12 cellular contexts compared by ENCODE assay signal in genomic region chr12:103102225-103102744, GRCh38.
A peak's percentile ranks its signal among the peaks of the same experiment; 100 is the strongest.
DNase-seq lines count a peak whose midpoint lies in the region; ATAC-seq and TF ChIP-seq lines count a peak whose summit lies in the region.
"Had no signal": no experiment of that assay in that cellular context is flagged by ENCODE, and none has a peak within 500 bp of the region (broad histone marks: within the 10 kb centered on the region; RNA-seq: fewer than 3 reads in every experiment).

No MANE protein-coding gene starts in this region.

- no peaks in the 10 kb centered on the region for H3K27me3 ChIP-seq in MM.1S (replicated peaks; ENCODE audit: insufficient read depth, low read length)
- no peaks in the 10 kb centered on the region for H3K27me3 ChIP-seq in uterus
- no peaks in the 10 kb centered on the region for H3K27me3 ChIP-seq in left ventricle myocardium inferior (ENCODE audit: low read depth)
- H3K27me3 ChIP-seq in gastroesophageal sphincter, result peaks cover 7% of the 10 kb centered on the region
- H3K27me3 ChIP-seq in breast epithelium, result no peaks in the 10 kb centered on the region

- peak overlapping the region; percentile 44 for H2AFZ ChIP-seq in MM.1S (ENCODE audit: low read length)

- peak; percentile 65 for DNase-seq in MM.1S
- no peak for DNase-seq in uterus
- DNase-seq in left ventricle myocardium inferior, result no peak
- no peak for DNase-seq in breast epithelium (ENCODE audit: low spot score in 2 of 2)
- DNase-seq: activated effector memory CD4-positive, alpha-beta T cell treated with Interleukin-2 at 50 U/mL for 16 hours; Caco-2; kidney; NCI-H1694 treated with DMSO at 0.1 percent for 48 hours had no signal

- intact Hi-C loops in uterus (cut with DNase I; ENCODE audit: low total_unique reads), result no loop called here
- intact Hi-C loops in left ventricle myocardium inferior (cut with micrococcal nuclease), result no loop called here
- intact Hi-C loops in breast epithelium (cut with DNase I; ENCODE audit: low total_unique reads), result no loop called here

- H3K4me2 ChIP-seq in MM.1S (ENCODE audit: low read depth, low read length), result peak overlapping the region; percentile 47; the same call in 1 of the 2 replicates

- ATAC-seq in GM18520 (IDR thresholded peaks at IDR 0.05; ENCODE audit: unreplicated experiment), result peak; percentile 85
- peak; percentile 61 for ATAC-seq in GM19467 (IDR thresholded peaks at IDR 0.05; ENCODE audit: unreplicated experiment)
- peak; percentile 80 for ATAC-seq in HG02938 (IDR thresholded peaks at IDR 0.05; ENCODE audit: unreplicated experiment)
- ATAC-seq in gastroesophageal sphincter, result no peak

- H3K9me2 ChIP-seq in MM.1S (replicated peaks; ENCODE audit: insufficient read depth, low read length), result no peaks in the 10 kb centered on the region

- H3K4me1 ChIP-seq in MM.1S (ENCODE audit: low read length) (peaks cover 14% of the 10 kb centered on the region), uterus (no peaks in the 10 kb centered on the region), left ventricle myocardium inferior (no peaks in the 10 kb centered on the region), gastroesophageal sphincter (no peaks in the 10 kb centered on the region), breast epithelium (no peaks in the 10 kb centered on the region)
- H3K4me1 ChIP-seq: Caco-2 had no signal

- TF ChIP-seq CTCF in MM.1S (IDR thresholded peaks at IDR 0.05; ENCODE audit: low read length) (no peak), uterus (IDR thresholded peaks at IDR 0.05) (no peak), left ventricle myocardium inferior (IDR thresholded peaks at IDR 0.05; ENCODE audit: borderline replicate concordance) (no peak), gastroesophageal sphincter (IDR thresholded peaks at IDR 0.05) (no peak), breast epithelium (IDR thresholded peaks at IDR 0.05) (no peak)

- no peaks in the 10 kb centered on the region for H4K20me1 ChIP-seq in MM.1S (ENCODE audit: insufficient read depth, low read length)

- H3K9ac ChIP-seq in MM.1S (ENCODE audit: low read length), result no peak overlapping the region

- H3K9me3 ChIP-seq in MM.1S (replicated peaks; ENCODE audit: insufficient read depth, low read length) (no peaks in the 10 kb centered on the region), uterus (no peaks in the 10 kb centered on the region), left ventricle myocardium inferior (replicated peaks) (no peaks in the 10 kb centered on the region), gastroesophageal sphincter (no peaks in the 10 kb centered on the region), breast epithelium (no peaks in the 10 kb centered on the region)
- H3K9me3 ChIP-seq: Caco-2 had no signal

- TF ChIP-seq POLR2A in uterus (IDR thresholded peaks at IDR 0.05) (no peak), gastroesophageal sphincter (IDR thresholded peaks at IDR 0.05) (no peak), breast epithelium (IDR thresholded peaks at IDR 0.05) (no peak)

- no peak for TF ChIP-seq EP300 in gastroesophageal sphincter (IDR thresholded peaks at IDR 0.05)

- no peaks in the 10 kb centered on the region for H3F3A ChIP-seq in MM.1S (ENCODE audit: insufficient read depth, low read length)

- H3K4me3 ChIP-seq in MM.1S (ENCODE audit: low read length) (no peak overlapping the region), uterus (no peak overlapping the region), left ventricle myocardium inferior (no peak overlapping the region), gastroesophageal sphincter (no peak overlapping the region), breast epithelium (no peak overlapping the region)

- H3K36me3 ChIP-seq in MM.1S (replicated peaks; ENCODE audit: insufficient read depth, low read length) (no peaks in the 10 kb centered on the region), uterus (no peaks in the 10 kb centered on the region), left ventricle myocardium inferior (no peaks in the 10 kb centered on the region), gastroesophageal sphincter (no peaks in the 10 kb centered on the region), breast epithelium (no peaks in the 10 kb centered on the region)

- H3K27ac ChIP-seq in MM.1S (ENCODE audit: low read length) (peak overlapping the region; percentile 28; the same call in 1 of the 2 replicates), uterus (no peak overlapping the region), left ventricle myocardium inferior (replicated peaks) (no peak overlapping the region), gastroesophageal sphincter (no peak overlapping the region), breast epithelium (no peak overlapping the region)

- WGBS in gastroesophageal sphincter (ENCODE audit: low coverage in 1 of 2), 2 donors, result 62 to 76% methylated on average over 2 of the region's 2 CpGs

- no peaks in the 10 kb centered on the region for H3K79me2 ChIP-seq in MM.1S (ENCODE audit: low read length)
